18 cellular contexts compared by ENCODE assay signal in the genomic region with DNA sequence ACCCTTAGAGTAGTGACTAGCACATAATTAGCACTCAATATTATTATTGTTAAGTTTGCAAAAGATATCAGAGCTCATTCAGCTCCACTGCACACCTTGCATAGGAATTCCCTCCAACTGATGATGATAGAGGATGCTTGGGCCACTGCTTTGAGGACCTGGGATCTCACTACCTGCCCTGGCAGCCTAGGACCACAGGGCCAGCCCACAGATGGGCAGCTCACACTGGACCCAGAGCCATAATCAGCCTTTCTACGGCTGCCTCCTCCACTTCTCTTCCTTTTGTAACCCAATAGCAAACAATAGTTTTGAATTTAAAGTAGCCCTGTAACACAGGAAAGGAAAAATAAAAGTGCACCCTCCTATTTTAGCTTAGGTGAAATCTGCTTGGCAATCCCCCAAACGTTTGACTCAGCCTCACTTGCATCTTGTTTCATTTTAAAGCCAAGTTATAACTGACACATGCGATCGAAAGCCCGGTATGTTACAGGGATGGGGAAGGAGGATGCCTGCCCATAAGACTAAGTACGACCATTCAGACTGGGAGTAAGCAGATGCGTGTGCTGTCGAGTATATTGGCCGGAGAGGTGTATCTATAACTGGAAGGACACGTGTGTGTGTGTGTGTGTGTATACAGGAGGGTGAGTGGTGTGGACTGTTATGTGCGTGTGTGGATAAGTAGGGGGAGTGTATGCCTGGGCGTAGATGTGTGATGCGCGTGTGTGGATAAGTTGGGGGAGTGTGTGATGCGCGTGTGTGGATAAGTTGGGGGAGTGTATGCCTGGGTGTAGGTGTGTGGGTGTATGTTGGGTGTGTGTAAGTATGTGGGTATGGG.
DNase-seq lines count a peak whose midpoint lies in the region; TF ChIP-seq lines count a peak whose summit lies in the region.
"Had no signal": no experiment of that assay in that cellular context is flagged by ENCODE, and none has a peak within 500 bp of the region (broad histone marks: within the 10 kb centered on the region; RNA-seq: fewer than 3 reads in every experiment).

No MANE protein-coding gene starts in this region.

- no peaks in the 10 kb centered on the region for H3K27me3 ChIP-seq in MG63
- H3K27me3 ChIP-seq in tibial artery, result peaks cover 0 to 23% of the 10 kb centered on the region in 2 donors
- H3K27me3 ChIP-seq: left lung had no signal

- no peaks in the 10 kb centered on the region for H3K4me1 ChIP-seq in tibial artery

- peak; percentile 75 for DNase-seq in MG63
- DNase-seq in astrocyte of the spinal cord (ENCODE audit: low read depth, low spot score), result peak; percentile 73
- peak; percentile 71 for DNase-seq in fibroblast of the conjunctiva (ENCODE audit: low read depth)
- DNase-seq in tibial artery, result peak; percentile 11 to 44
- DNase-seq in hypothalamus (lab: John Stamatoyannopoulos, UW), result no peak
- DNase-seq in NCI-H146 treated with DMSO at 0.1 percent for 48 hours (lab: John Stamatoyannopoulos, UW; ENCODE audit: unreplicated experiment), result no peak
- DNase-seq in 8988T, result no peak
- DNase-seq: activated CD4-positive, alpha-beta T cell treated with anti-CD3 and anti-CD28 coated beads for 1 hour; activated T-cell treated with anti-CD3 and anti-CD28 coated beads, Interleukin-2, amount 50 U/mL, for 24 hours; amniotic stem cell; CD4-positive, CD25-positive, alpha-beta regulatory T cell; effector memory CD4-positive, alpha-beta T cell; heart left ventricle; left lung; naive B cell; NCI-H1105 treated with DMSO at 0.1 percent for 48 hours; NCI-H446 treated with DMSO at 0.1 percent for 48 hours; stimulated activated CD4-positive, alpha-beta T cell treated with anti-CD3 and anti-CD28 coated beads, Interleukin-4, amount 100 ng/mL, for 4 hours had no signal

- H3K9me3 ChIP-seq in MG63 (no peaks in the 10 kb centered on the region), tibial artery (peaks cover 0 to 3% (median 0%) of the 10 kb centered on the region in 3 donors)
- H3K9me3 ChIP-seq: left lung had no signal

- H3K36me3 ChIP-seq in MG63 (no peaks in the 10 kb centered on the region), tibial artery (no peaks in the 10 kb centered on the region)
- H3K36me3 ChIP-seq: heart left ventricle, left lung had no signal

- H3K4me3 ChIP-seq in MG63 (no peak overlapping the region), astrocyte of the spinal cord (ENCODE audit: low read depth, low read length) (no peak overlapping the region), tibial artery (no peak overlapping the region)
- H3K4me3 ChIP-seq: heart left ventricle, left lung had no signal

- intact Hi-C loops in tibial artery (cut with DNase I; ENCODE audit: low total_unique reads), result no loop called here

- in situ Hi-C loops in astrocyte of the spinal cord (cut with HindIII; ENCODE audit: low sequenced_read_pairs), result no loop called here

- no peak for TF ChIP-seq CTCF in astrocyte of the spinal cord (IDR thresholded peaks at IDR 0.05; ENCODE audit: low read depth, low read length)
- TF ChIP-seq CTCF in tibial artery (IDR thresholded peaks at IDR 0.05), result no peak

- no peak overlapping the region for H3K27ac ChIP-seq in tibial artery
- H3K27ac ChIP-seq: heart left ventricle, left lung had no signal

Comparison
In these comparisons a context has a peak if more than half of its experiments do, and no peak if none do; other contexts are left out.
1. DNase-seq: peak in MG63 (single experiment), astrocyte of the spinal cord (single experiment), fibroblast of the conjunctiva (single experiment) and tibial artery (2 of 2); none in hypothalamus (0 of 51), NCI-H146 treated with DMSO at 0.1 percent for 48 hours (single experiment) and 8988T (single experiment).